Comparison of ENCODE assay signal across 22 cellular contexts in genomic region chr5:93192683-93193082, GRCh38.
A peak's percentile ranks its signal among the peaks of the same experiment; 100 is the strongest.
DNase-seq lines count a peak whose midpoint lies in the region; ATAC-seq and TF ChIP-seq lines count a peak whose summit lies in the region.
"Had no signal": no experiment of that assay in that cellular context is flagged by ENCODE, and none has a peak within 500 bp of the region (broad histone marks: within the 10 kb centered on the region; RNA-seq: fewer than 3 reads in every experiment).

No MANE protein-coding gene starts in this region.

- no peak overlapping the region for H3K4me3 Mint-ChIP-seq in endodermal cell
- H3K4me3 Mint-ChIP-seq in nephron: no peak overlapping the region
- H3K4me3 Mint-ChIP-seq: activated naive CD8-positive, alpha-beta T cell treated with anti-CD3 and anti-CD28 coated beads, Interleukin-2, amount 50 U/mL, for 24 hours; CD14-positive monocyte; neural crest cell; stimulated activated memory B cell treated with anti-CD40 and anti-IgM and Interleukin-4, amounts not matched to agents 10 μg/mL and 1 μg/mL and 100 μg/mL, for 72 hours had no signal

- H3K27ac ChIP-seq in BLaER1 treated with 17β-estradiol and CSF1 and Interleukin-3, amounts not matched to agents 10 nM and 100 nM: peak overlapping the region in 3 of 11 experiments; percentile 11 to 46 (median 41); a peak in 3 of 22 replicates
- H3K27ac ChIP-seq in PC-9: peak overlapping the region; percentile 87
- H3K27ac ChIP-seq in endodermal cell (ENCODE audit: low read depth, low read length): no peak overlapping the region
- H3K27ac ChIP-seq: coronary artery, SK-N-MC had no signal

- peak overlapping the region; percentile 61; the same call in 1 of the 2 replicates for H2AFZ ChIP-seq in PC-9

- no peaks in the 10 kb centered on the region for H3K27me3 Mint-ChIP-seq in endodermal cell (ENCODE audit: insufficient read depth)
- no peaks in the 10 kb centered on the region for H3K27me3 Mint-ChIP-seq in nephron (ENCODE audit: low read depth)
- H3K27me3 Mint-ChIP-seq: activated naive CD8-positive, alpha-beta T cell treated with anti-CD3 and anti-CD28 coated beads, Interleukin-2, amount 50 U/mL, for 24 hours; stimulated activated memory B cell treated with anti-CD40 and anti-IgM and Interleukin-4, amounts not matched to agents 10 μg/mL and 1 μg/mL and 100 μg/mL, for 72 hours had no signal

- 75 to 90% methylated on average over 2 of the region's 2 CpGs for WGBS in endodermal cell (ENCODE audit: insufficient coverage in 1 of 2, insufficient read length in 1 of 2), 2 experiments

- peaks cover 32% of the 10 kb centered on the region for H3F3A ChIP-seq in PC-9 (ENCODE audit: insufficient read depth, low read depth)

- H3K4me2 ChIP-seq in BLaER1 treated with 17β-estradiol and CSF1 and Interleukin-3, amounts not matched to agents 10 nM and 100 nM: peak overlapping the region; percentile 52 to 84 (median 77); a peak in 21 of 22 replicates
- H3K4me2 ChIP-seq in PC-9: peak overlapping the region; percentile 57

- H3K9me3 Mint-ChIP-seq in endodermal cell (no peaks in the 10 kb centered on the region), nephron (peaks cover 5% of the 10 kb centered on the region)
- H3K9me3 Mint-ChIP-seq: activated naive CD8-positive, alpha-beta T cell treated with anti-CD3 and anti-CD28 coated beads, Interleukin-2, amount 50 U/mL, for 24 hours had no signal

- H3K79me2 ChIP-seq in PC-9 (ENCODE audit: low read depth): no peaks in the 10 kb centered on the region

- no peaks in the 10 kb centered on the region for H4K20me1 ChIP-seq in BLaER1 treated with 17β-estradiol and CSF1 and Interleukin-3, amounts not matched to agents 10 nM and 100 nM
- H4K20me1 ChIP-seq in PC-9 (ENCODE audit: insufficient read depth): no peaks in the 10 kb centered on the region

- H3K9ac ChIP-seq in BLaER1 treated with 17β-estradiol and CSF1 and Interleukin-3, amounts not matched to agents 10 nM and 100 nM: peak overlapping the region in 1 of 11 experiments; percentile 6; a peak in 1 of 22 replicates
- H3K9ac ChIP-seq in endodermal cell (ENCODE audit: extremely low read depth, low read length, poor library complexity, severe bottlenecking): no peak overlapping the region

- H3K9me2 ChIP-seq in PC-9 (ENCODE audit: insufficient read depth): no peaks in the 10 kb centered on the region

- TF ChIP-seq CTCF in PC-9 (conservative IDR thresholded peaks at IDR 0.05): no peak
- TF ChIP-seq CTCF in endodermal cell (conservative IDR thresholded peaks at IDR 0.05): peak; percentile 34
- no peak for TF ChIP-seq CTCF in nephron (IDR thresholded peaks at IDR 0.05; ENCODE audit: unreplicated experiment in 3 of 3)

- CTCF ChIA-PET in PC-9 (lab: Charles Lee): no interaction called here

- H3K4me1 ChIP-seq in BLaER1 treated with 17β-estradiol and CSF1 and Interleukin-3, amounts not matched to agents 10 nM and 100 nM: peaks cover 35 to 56% (median 50%) of the 10 kb centered on the region in 10 experiments
- H3K4me1 ChIP-seq in PC-9 (replicated peaks; ENCODE audit: insufficient read depth) (peaks cover 60% of the 10 kb centered on the region), endodermal cell (ENCODE audit: control insufficient read depth, insufficient read depth, low read length) (no peaks in the 10 kb centered on the region)

- H3K27ac Mint-ChIP-seq in endodermal cell (no peak overlapping the region), nephron (peak overlapping the region; percentile 12 to 61 (median 25))
- H3K27ac Mint-ChIP-seq: activated naive CD8-positive, alpha-beta T cell treated with anti-CD3 and anti-CD28 coated beads, Interleukin-2, amount 50 U/mL, for 24 hours; CD14-positive monocyte; stimulated activated memory B cell treated with anti-CD40 and anti-IgM and Interleukin-4, amounts not matched to agents 10 μg/mL and 1 μg/mL and 100 μg/mL, for 72 hours had no signal

- H3K27me3 ChIP-seq in BLaER1 treated with 17β-estradiol and CSF1 and Interleukin-3, amounts not matched to agents 10 nM and 100 nM: peaks cover 0 to 25% (median 0%) of the 10 kb centered on the region in 11 experiments; a peak in 7 of 22 replicates
- H3K27me3 ChIP-seq in PC-9 (ENCODE audit: insufficient read depth, low read depth) (no peaks in the 10 kb centered on the region), endodermal cell (ENCODE audit: control insufficient read depth, insufficient read depth, low read length, poor library complexity, severe bottlenecking) (no peaks in the 10 kb centered on the region)

- H3K36me3 ChIP-seq in BLaER1 treated with 17β-estradiol and CSF1 and Interleukin-3, amounts not matched to agents 10 nM and 100 nM: no peaks in the 10 kb centered on the region
- H3K36me3 ChIP-seq in PC-9 (ENCODE audit: low read depth) (no peaks in the 10 kb centered on the region), endodermal cell (ENCODE audit: control insufficient read depth, insufficient read depth, low read length) (no peaks in the 10 kb centered on the region)

- no peak overlapping the region; a peak in 1 of 20 replicates for H3K4me3 ChIP-seq in BLaER1 treated with 17β-estradiol and CSF1 and Interleukin-3, amounts not matched to agents 10 nM and 100 nM
- H3K4me3 ChIP-seq in PC-9: no peak overlapping the region
- no peak overlapping the region for H3K4me3 ChIP-seq in endodermal cell (ENCODE audit: low read length)
- H3K4me3 ChIP-seq: coronary artery, SK-N-MC, skin epidermis had no signal

- ATAC-seq in HG03378 (IDR thresholded peaks at IDR 0.05; ENCODE audit: unreplicated experiment) (no peak), GM21576 (IDR thresholded peaks at IDR 0.05; ENCODE audit: unreplicated experiment) (no peak)
- ATAC-seq: activated naive CD8-positive, alpha-beta T cell treated with anti-CD3 and anti-CD28 coated beads, Interleukin-2, amount 50 U/mL, for 24 hours; stimulated activated memory B cell treated with anti-CD40 and anti-IgM and Interleukin-4, amounts not matched to agents 10 μg/mL and 1 μg/mL and 100 μg/mL, for 72 hours had no signal

- H3K4me1 Mint-ChIP-seq in endodermal cell (peaks cover 6% of the 10 kb centered on the region), nephron (peaks cover 23% of the 10 kb centered on the region)
- H3K4me1 Mint-ChIP-seq: activated naive CD8-positive, alpha-beta T cell treated with anti-CD3 and anti-CD28 coated beads, Interleukin-2, amount 50 U/mL, for 24 hours; CD14-positive monocyte; stimulated activated memory B cell treated with anti-CD40 and anti-IgM and Interleukin-4, amounts not matched to agents 10 μg/mL and 1 μg/mL and 100 μg/mL, for 72 hours had no signal

- H3K9me3 ChIP-seq in BLaER1 treated with 17β-estradiol and CSF1 and Interleukin-3, amounts not matched to agents 10 nM and 100 nM (replicated peaks in 1 of 11): peaks cover 0 to 20% (median 12%) of the 10 kb centered on the region in 11 experiments; a peak in 15 of 22 replicates
- peaks cover 17% of the 10 kb centered on the region for H3K9me3 ChIP-seq in PC-9 (ENCODE audit: insufficient read depth, low read depth)
- H3K9me3 ChIP-seq in endodermal cell (ENCODE audit: control insufficient read depth, low read length): no peaks in the 10 kb centered on the region

- no TSS peak for BruUV-seq in PC-9 (replicated peaks; lab: Mats Ljungman, UMichigan)

- H3K36me3 Mint-ChIP-seq in endodermal cell (ENCODE audit: low read depth) (no peaks in the 10 kb centered on the region), nephron (ENCODE audit: low read depth) (no peaks in the 10 kb centered on the region)
- H3K36me3 Mint-ChIP-seq: CD14-positive monocyte; stimulated activated memory B cell treated with anti-CD40 and anti-IgM and Interleukin-4, amounts not matched to agents 10 μg/mL and 1 μg/mL and 100 μg/mL, for 72 hours had no signal

- POLR2A ChIA-PET in PC-9 (lab: Charles Lee; ENCODE audit: unreplicated experiment): no interaction called here

- DNase-seq in PC-9 (no peak), endodermal cell (no peak), superior temporal gyrus (ENCODE audit: extremely low spot score) (no peak), mesenteric fat pad (ENCODE audit: low spot score) (no peak)
- DNase-seq: activated CD4-positive, alpha-beta T cell treated with anti-CD3 and anti-CD28 coated beads, Interleukin-2, amount 50 U/mL, for 4 hours; activated CD8-positive, alpha-beta memory T cell treated with anti-CD3 and anti-CD28 coated beads, Interleukin-2, amount 50 U/mL, for 4 hours; activated naive CD8-positive, alpha-beta T cell treated with anti-CD3 and anti-CD28 coated beads, Interleukin-2, amount 50 U/mL, for 24 hours; GDM1; NCI-H1092; NCI-H1930; NCI-H82; OCI-M1 had no signal

- intact Hi-C loops in PC-9 (cut with micrococcal nuclease; ENCODE audit: unreplicated experiment): loop anchor here (5.0 to 10.0 kb wide), 3 partner anchors 100 to 392 kb away; partner anchors contain the start of genes NR2F1 and NR2F1-AS1
